ENCODE assay signal across 1 cellular context in genomic region chr6:44096615-44097014, GRCh38.
TF ChIP-seq lines count a peak whose summit lies in the region.

No MANE protein-coding gene starts in this region.

TF ChIP-seq in HepG2, 621 proteins besides CTCF, POLR2A, EP300 and RAD21 (continued from another document and continues in another):
- TF ChIP-seq, protein P1, sequence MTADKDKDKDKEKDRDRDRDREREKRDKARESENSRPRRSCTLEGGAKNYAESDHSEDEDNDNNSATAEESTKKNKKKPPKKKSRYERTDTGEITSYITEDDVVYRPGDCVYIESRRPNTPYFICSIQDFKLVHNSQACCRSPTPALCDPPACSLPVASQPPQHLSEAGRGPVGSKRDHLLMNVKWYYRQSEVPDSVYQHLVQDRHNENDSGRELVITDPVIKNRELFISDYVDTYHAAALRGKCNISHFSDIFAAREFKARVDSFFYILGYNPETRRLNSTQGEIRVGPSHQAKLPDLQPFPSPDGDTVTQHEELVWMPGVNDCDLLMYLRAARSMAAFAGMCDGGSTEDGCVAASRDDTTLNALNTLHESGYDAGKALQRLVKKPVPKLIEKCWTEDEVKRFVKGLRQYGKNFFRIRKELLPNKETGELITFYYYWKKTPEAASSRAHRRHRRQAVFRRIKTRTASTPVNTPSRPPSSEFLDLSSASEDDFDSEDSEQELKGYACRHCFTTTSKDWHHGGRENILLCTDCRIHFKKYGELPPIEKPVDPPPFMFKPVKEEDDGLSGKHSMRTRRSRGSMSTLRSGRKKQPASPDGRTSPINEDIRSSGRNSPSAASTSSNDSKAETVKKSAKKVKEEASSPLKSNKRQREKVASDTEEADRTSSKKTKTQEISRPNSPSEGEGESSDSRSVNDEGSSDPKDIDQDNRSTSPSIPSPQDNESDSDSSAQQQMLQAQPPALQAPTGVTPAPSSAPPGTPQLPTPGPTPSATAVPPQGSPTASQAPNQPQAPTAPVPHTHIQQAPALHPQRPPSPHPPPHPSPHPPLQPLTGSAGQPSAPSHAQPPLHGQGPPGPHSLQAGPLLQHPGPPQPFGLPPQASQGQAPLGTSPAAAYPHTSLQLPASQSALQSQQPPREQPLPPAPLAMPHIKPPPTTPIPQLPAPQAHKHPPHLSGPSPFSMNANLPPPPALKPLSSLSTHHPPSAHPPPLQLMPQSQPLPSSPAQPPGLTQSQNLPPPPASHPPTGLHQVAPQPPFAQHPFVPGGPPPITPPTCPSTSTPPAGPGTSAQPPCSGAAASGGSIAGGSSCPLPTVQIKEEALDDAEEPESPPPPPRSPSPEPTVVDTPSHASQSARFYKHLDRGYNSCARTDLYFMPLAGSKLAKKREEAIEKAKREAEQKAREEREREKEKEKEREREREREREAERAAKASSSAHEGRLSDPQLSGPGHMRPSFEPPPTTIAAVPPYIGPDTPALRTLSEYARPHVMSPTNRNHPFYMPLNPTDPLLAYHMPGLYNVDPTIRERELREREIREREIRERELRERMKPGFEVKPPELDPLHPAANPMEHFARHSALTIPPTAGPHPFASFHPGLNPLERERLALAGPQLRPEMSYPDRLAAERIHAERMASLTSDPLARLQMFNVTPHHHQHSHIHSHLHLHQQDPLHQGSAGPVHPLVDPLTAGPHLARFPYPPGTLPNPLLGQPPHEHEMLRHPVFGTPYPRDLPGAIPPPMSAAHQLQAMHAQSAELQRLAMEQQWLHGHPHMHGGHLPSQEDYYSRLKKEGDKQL (CRISPR knock-in tag; IDR thresholded peaks at IDR 0.05; ENCODE audit: low read depth), result no peak
- peak; percentile 18; the same call in 1 of the 2 replicates for TF ChIP-seq ZNF614 (CRISPR knock-in tag; IDR thresholded peaks at IDR 0.05; ENCODE audit: borderline replicate concordance)
- TF ChIP-seq NR2C2 (CRISPR knock-in tag; IDR thresholded peaks at IDR 0.05; ENCODE audit: borderline replicate concordance), result peak; percentile 40; the same call in 1 of the 2 replicates
- TF ChIP-seq, protein P2, sequence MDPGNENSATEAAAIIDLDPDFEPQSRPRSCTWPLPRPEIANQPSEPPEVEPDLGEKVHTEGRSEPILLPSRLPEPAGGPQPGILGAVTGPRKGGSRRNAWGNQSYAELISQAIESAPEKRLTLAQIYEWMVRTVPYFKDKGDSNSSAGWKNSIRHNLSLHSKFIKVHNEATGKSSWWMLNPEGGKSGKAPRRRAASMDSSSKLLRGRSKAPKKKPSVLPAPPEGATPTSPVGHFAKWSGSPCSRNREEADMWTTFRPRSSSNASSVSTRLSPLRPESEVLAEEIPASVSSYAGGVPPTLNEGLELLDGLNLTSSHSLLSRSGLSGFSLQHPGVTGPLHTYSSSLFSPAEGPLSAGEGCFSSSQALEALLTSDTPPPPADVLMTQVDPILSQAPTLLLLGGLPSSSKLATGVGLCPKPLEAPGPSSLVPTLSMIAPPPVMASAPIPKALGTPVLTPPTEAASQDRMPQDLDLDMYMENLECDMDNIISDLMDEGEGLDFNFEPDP (CRISPR knock-in tag; conservative IDR thresholded peaks at IDR 0.05), result 0 out of 2 replicates have a peak, but pooled peaks have one; percentile 60
- peak; percentile 51; the same call in 1 of the 2 replicates for TF ChIP-seq HOXA3 (CRISPR knock-in tag; IDR thresholded peaks at IDR 0.05)
- TF ChIP-seq HCFC1 (IDR thresholded peaks at IDR 0.05; ENCODE audit: low read depth, low read length), result no peak
- TF ChIP-seq ATF2 (CRISPR knock-in tag; IDR thresholded peaks at IDR 0.05), result 0 out of 2 replicates have a peak, but pooled peaks have one; percentile 48
- 0 out of 2 replicates have a peak, but pooled peaks have one; percentile 50 for TF ChIP-seq ZBTB46 (CRISPR knock-in tag; IDR thresholded peaks at IDR 0.05; ENCODE audit: borderline replicate concordance)
- no peak for TF ChIP-seq THAP7 (CRISPR knock-in tag; IDR thresholded peaks at IDR 0.05)
- 0 out of 2 replicates have a peak, but pooled peaks have one; percentile 56 for TF ChIP-seq KDM2A (CRISPR knock-in tag; IDR thresholded peaks at IDR 0.05; ENCODE audit: borderline replicate concordance, low read depth)
- 0 out of 2 replicates have a peak, but pooled peaks have one; percentile 53 for TF ChIP-seq ZNF792 (CRISPR knock-in tag; IDR thresholded peaks at IDR 0.05)
- TF ChIP-seq SMAD1 (CRISPR knock-in tag; IDR thresholded peaks at IDR 0.05; ENCODE audit: borderline replicate concordance, low read depth), result peak; percentile 56; the same call in 1 of the 2 replicates
- peak; percentile 75; the same call in 1 of the 2 replicates for TF ChIP-seq ERF (CRISPR knock-in tag; IDR thresholded peaks at IDR 0.05)
- TF ChIP-seq FOXA3 (CRISPR knock-in tag; IDR thresholded peaks at IDR 0.05), result peak; percentile 30; the same call in 1 of the 2 replicates
- TF ChIP-seq MAFK (conservative IDR thresholded peaks at IDR 0.05 in 1 of 2, IDR thresholded peaks at IDR 0.05 in 1 of 2; ENCODE audit: low read length in 2 of 2), result peak in 1 of 2 experiments; percentile 33; a peak in 1 of 4 replicates
- TF ChIP-seq STAG1 (CRISPR knock-in tag; IDR thresholded peaks at IDR 0.05), result peak; percentile 98
- peak; percentile 32; the same call in 1 of the 2 replicates for TF ChIP-seq POLR2G (IDR thresholded peaks at IDR 0.05; ENCODE audit: low read depth, low read length)
- peak; percentile 26; the same call in 1 of the 2 replicates for TF ChIP-seq MXD4 (CRISPR knock-in tag; IDR thresholded peaks at IDR 0.05)
- TF ChIP-seq ARID2 (CRISPR knock-in tag; IDR thresholded peaks at IDR 0.05; ENCODE audit: borderline replicate concordance), result no peak
- TF ChIP-seq, protein P3, sequence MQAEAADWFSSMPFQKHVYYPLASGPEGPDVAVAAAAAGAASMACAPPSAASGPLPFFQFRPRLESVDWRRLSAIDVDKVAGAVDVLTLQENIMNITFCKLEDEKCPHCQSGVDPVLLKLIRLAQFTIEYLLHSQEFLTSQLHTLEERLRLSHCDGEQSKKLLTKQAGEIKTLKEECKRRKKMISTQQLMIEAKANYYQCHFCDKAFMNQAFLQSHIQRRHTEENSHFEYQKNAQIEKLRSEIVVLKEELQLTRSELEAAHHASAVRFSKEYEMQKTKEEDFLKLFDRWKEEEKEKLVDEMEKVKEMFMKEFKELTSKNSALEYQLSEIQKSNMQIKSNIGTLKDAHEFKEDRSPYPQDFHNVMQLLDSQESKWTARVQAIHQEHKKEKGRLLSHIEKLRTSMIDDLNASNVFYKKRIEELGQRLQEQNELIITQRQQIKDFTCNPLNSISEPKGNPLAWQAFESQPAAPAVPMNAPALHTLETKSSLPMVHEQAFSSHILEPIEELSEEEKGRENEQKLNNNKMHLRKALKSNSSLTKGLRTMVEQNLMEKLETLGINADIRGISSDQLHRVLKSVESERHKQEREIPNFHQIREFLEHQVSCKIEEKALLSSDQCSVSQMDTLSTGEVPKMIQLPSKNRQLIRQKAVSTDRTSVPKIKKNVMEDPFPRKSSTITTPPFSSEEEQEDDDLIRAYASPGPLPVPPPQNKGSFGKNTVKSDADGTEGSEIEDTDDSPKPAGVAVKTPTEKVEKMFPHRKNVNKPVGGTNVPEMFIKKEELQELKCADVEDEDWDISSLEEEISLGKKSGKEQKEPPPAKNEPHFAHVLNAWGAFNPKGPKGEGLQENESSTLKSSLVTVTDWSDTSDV (CRISPR knock-in tag; IDR thresholded peaks at IDR 0.05), result no peak
- TF ChIP-seq FOXC1 (CRISPR knock-in tag; IDR thresholded peaks at IDR 0.05; ENCODE audit: borderline replicate concordance), result peak; percentile 67
- no peak for TF ChIP-seq NKX3-1 (CRISPR knock-in tag; IDR thresholded peaks at IDR 0.05)
- no peak for TF ChIP-seq CEBPZ (IDR thresholded peaks at IDR 0.05; ENCODE audit: low read length)
- TF ChIP-seq POLR2AphosphoS5 (IDR thresholded peaks at IDR 0.05; ENCODE audit: low read depth, low read length), result no peak
- TF ChIP-seq, protein P4, sequence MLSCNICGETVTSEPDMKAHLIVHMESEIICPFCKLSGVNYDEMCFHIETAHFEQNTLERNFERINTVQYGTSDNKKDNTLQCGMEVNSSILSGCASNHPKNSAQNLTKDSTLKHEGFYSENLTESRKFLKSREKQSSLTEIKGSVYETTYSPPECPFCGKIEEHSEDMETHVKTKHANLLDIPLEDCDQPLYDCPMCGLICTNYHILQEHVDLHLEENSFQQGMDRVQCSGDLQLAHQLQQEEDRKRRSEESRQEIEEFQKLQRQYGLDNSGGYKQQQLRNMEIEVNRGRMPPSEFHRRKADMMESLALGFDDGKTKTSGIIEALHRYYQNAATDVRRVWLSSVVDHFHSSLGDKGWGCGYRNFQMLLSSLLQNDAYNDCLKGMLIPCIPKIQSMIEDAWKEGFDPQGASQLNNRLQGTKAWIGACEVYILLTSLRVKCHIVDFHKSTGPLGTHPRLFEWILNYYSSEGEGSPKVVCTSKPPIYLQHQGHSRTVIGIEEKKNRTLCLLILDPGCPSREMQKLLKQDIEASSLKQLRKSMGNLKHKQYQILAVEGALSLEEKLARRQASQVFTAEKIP (CRISPR knock-in tag; IDR thresholded peaks at IDR 0.05; ENCODE audit: borderline replicate concordance), result no peak
- TF ChIP-seq ZNF484 (CRISPR knock-in tag; IDR thresholded peaks at IDR 0.05; ENCODE audit: borderline replicate concordance, low read depth), result no peak
- TF ChIP-seq TGIF2 (CRISPR knock-in tag; IDR thresholded peaks at IDR 0.05), result 0 out of 2 replicates have a peak, but pooled peaks have one; percentile 62
- TF ChIP-seq FOSL1 (CRISPR knock-in tag; IDR thresholded peaks at IDR 0.05; ENCODE audit: borderline replicate concordance), result no peak
- 0 out of 2 replicates have a peak, but pooled peaks have one; percentile 36 for TF ChIP-seq REL (CRISPR knock-in tag; conservative IDR thresholded peaks at IDR 0.05)
- TF ChIP-seq DMAP1 (CRISPR knock-in tag; IDR thresholded peaks at IDR 0.05), result no peak
